28 cellular contexts compared by ENCODE assay signal in the genomic region with DNA sequence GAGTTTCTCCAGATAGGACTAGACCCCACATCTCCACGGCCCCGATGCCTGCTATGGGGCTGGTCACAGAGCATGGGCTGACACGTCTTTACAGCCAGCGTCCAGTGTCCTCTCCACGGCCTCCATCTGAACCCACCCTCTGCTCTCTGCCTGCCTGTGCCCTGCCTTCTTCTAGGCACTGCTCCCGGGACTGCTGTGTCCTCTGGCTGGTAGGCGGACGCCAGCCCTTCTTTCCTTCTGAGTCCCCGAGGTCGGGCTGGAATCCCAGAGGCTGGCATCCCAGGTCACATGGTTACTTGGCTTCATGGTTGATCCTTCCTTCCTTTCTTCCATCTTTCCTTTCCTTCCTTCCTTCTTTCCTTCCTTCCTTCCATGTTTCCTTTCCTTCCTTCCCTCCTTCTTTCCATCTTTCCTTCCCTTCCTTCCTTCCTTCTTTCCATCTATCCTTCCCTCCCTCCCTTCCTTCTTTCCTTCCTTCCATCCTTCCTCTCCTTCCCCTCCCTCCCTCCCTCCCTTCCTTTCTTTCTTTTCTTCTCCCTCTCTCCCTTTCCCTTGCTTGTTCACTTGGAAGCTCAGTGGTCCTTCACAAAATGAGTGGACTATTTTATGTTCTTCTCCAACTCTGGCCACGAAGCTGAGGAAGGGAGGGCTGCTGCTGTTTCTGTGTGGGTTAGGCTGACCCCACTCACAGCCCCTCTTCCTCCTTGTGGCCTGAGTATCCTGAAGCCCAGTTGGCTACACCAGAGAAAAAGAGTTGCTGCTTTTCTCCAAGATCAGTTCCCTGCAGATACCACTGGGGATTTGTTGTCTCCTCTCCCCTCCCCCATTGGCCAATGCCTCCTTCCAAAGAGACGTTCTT.
A peak's percentile ranks its signal among the peaks of the same experiment; 100 is the strongest.
DNase-seq lines count a peak whose midpoint lies in the region; ATAC-seq, FAIRE-seq and TF ChIP-seq lines count a peak whose summit lies in the region.
"Had no signal": no experiment of that assay in that cellular context is flagged by ENCODE, and none has a peak within 500 bp of the region (broad histone marks: within the 10 kb centered on the region; RNA-seq: fewer than 3 reads in every experiment).

No MANE protein-coding gene starts in this region.

- H3K9me3 Mint-ChIP-seq in neural progenitor cell = no peaks in the 10 kb centered on the region
- H3K9me3 Mint-ChIP-seq: activated naive CD4-positive, alpha-beta T cell treated with anti-CD3 and anti-CD28 coated beads, Interleukin-2, amount 10 ng/mL, durations not matched to agents 7 days and 5 days; activated T-helper 1 cell treated with anti-CD3 and anti-CD28 coated beads, Interleukin-12 subunit alpha, Interleukin-12 subunit beta, Interleukin-2, Interleukin-4 antibody, amounts not matched to agents 30 ng/mL and 10 ng/mL and 1 ng/mL, durations not matched to agents 14 hours and 24 hours and 36 hours; CD8-positive, alpha-beta memory T cell had no signal

- no peaks in the 10 kb centered on the region for H3K79me2 ChIP-seq in K562 (ENCODE audit: control insufficient read depth, insufficient read depth, low read length)
- no peaks in the 10 kb centered on the region for H3K79me2 ChIP-seq in neural progenitor cell (ENCODE audit: low read depth)

- H3K27ac ChIP-seq in BLaER1 = peak overlapping the region; percentile 66
- H3K27ac ChIP-seq in K562 (ENCODE audit: extremely low read depth, low read depth, low read length) = no peak overlapping the region
- H3K27ac ChIP-seq in left ventricle myocardium inferior (replicated peaks) = peak overlapping the region; percentile 37
- peak overlapping the region; percentile 23 for H3K27ac ChIP-seq in neural progenitor cell
- H3K27ac ChIP-seq: A549, thoracic aorta had no signal

- peaks cover 63% of the 10 kb centered on the region for H3K4me1 Mint-ChIP-seq in neural progenitor cell
- H3K4me1 Mint-ChIP-seq: activated naive CD4-positive, alpha-beta T cell treated with anti-CD3 and anti-CD28 coated beads, Interleukin-2, amount 10 ng/mL, durations not matched to agents 7 days and 5 days; CD8-positive, alpha-beta memory T cell had no signal

- H3K9me1 ChIP-seq in K562 (ENCODE audit: control insufficient read depth, insufficient read depth, low read length) = no peaks in the 10 kb centered on the region

- in situ Hi-C loops in K562 (cut with MboI) (no loop called here), HAP-1 (cut with MboI; ENCODE audit: low sequenced_read_pairs) (no loop called here)

- TF ChIP-seq CTCF in K562 (IDR thresholded peaks at IDR 0.05 in 2 of 3, conservative IDR thresholded peaks at IDR 0.05 in 1 of 3; ENCODE audit: insufficient read depth in 2 of 3, low read depth in 1 of 3, low read length in 3 of 3) = no peak
- no peak for TF ChIP-seq CTCF in left ventricle myocardium inferior (IDR thresholded peaks at IDR 0.05; ENCODE audit: borderline replicate concordance)
- TF ChIP-seq CTCF in neural progenitor cell (IDR thresholded peaks at IDR 0.05) = no peak

- H3K9ac ChIP-seq in BLaER1 = peak overlapping the region; percentile 34; the same call in 1 of the 2 replicates
- no peak overlapping the region for H3K9ac ChIP-seq in K562 (ENCODE audit: insufficient read depth in 1 of 2, low read depth in 2 of 2, low read length in 2 of 2)
- H3K9ac ChIP-seq in neural progenitor cell = no peak overlapping the region

- H3K27me3 ChIP-seq in BLaER1 (no peaks in the 10 kb centered on the region), K562 (ENCODE audit: control insufficient read depth in 2 of 2, insufficient read depth in 2 of 2, low read length in 2 of 2) (peaks cover 0 to 33% of the 10 kb centered on the region in 2 experiments; a peak in 2 of 5 replicates), left ventricle myocardium inferior (ENCODE audit: low read depth) (no peaks in the 10 kb centered on the region), neural progenitor cell (no peaks in the 10 kb centered on the region), HAP-1 (ENCODE audit: low read depth) (0 out of 2 replicates have a peak, but pooled peaks cover 7% of the 10 kb centered on the region)
- H3K27me3 ChIP-seq: breast epithelium had no signal

- no peak for TF ChIP-seq RAD21 in K562 (CRISPR knock-in tag; conservative IDR thresholded peaks at IDR 0.05 in 1 of 2, IDR thresholded peaks at IDR 0.05 in 1 of 2)

- no peak overlapping the region for H2AFZ ChIP-seq in K562 (ENCODE audit: low read depth, low read length)
- H2AFZ ChIP-seq in neural progenitor cell (replicated peaks) = peak overlapping the region; percentile 93

- POLR2A ChIA-PET in K562 (lab: Yijun Ruan, JAX) = no interaction called here

- H3K4me3 ChIP-seq in BLaER1 (peak overlapping the region; percentile 32; the same call in 1 of the 2 replicates), K562 (no peak overlapping the region), left ventricle myocardium inferior (no peak overlapping the region), neural progenitor cell (no peak overlapping the region), HAP-1 (no peak overlapping the region)
- H3K4me3 ChIP-seq: A549, breast epithelium, thoracic aorta had no signal

- H4K20me1 ChIP-seq in BLaER1 = no peaks in the 10 kb centered on the region
- no peaks in the 10 kb centered on the region for H4K20me1 ChIP-seq in K562 (replicated peaks; ENCODE audit: control insufficient read depth, insufficient read depth, low read length)
- no peaks in the 10 kb centered on the region for H4K20me1 ChIP-seq in neural progenitor cell (ENCODE audit: low read depth)

- TF ChIP-seq POLR2A in K562 (conservative IDR thresholded peaks at IDR 0.05) = no peak

- peak overlapping the region; percentile 75 for H3K4me2 ChIP-seq in BLaER1
- no peak overlapping the region for H3K4me2 ChIP-seq in K562 (ENCODE audit: insufficient read depth, low read length)
- H3K4me2 ChIP-seq in neural progenitor cell = peak overlapping the region; percentile 19
- H3K4me2 ChIP-seq: A549 had no signal

- no peak for TF ChIP-seq EP300 in K562 (IDR thresholded peaks at IDR 0.05; ENCODE audit: low read length)

- peaks cover 53% of the 10 kb centered on the region for H3K4me1 ChIP-seq in BLaER1
- H3K4me1 ChIP-seq in K562 (replicated peaks in 1 of 2; ENCODE audit: control insufficient read depth in 2 of 2, insufficient read depth in 2 of 2, low read length in 2 of 2) = no peaks in the 10 kb centered on the region
- H3K4me1 ChIP-seq in left ventricle myocardium inferior = peaks cover 41% of the 10 kb centered on the region
- H3K4me1 ChIP-seq in neural progenitor cell = peaks cover 51% of the 10 kb centered on the region
- H3K4me1 ChIP-seq in HAP-1 = no peaks in the 10 kb centered on the region
- H3K4me1 ChIP-seq: A549, breast epithelium had no signal

- H3K36me3 ChIP-seq in BLaER1 (no peaks in the 10 kb centered on the region), K562 (ENCODE audit: control insufficient read depth, insufficient read depth, low read length) (no peaks in the 10 kb centered on the region), left ventricle myocardium inferior (no peaks in the 10 kb centered on the region), neural progenitor cell (no peaks in the 10 kb centered on the region), HAP-1 (replicated peaks) (no peaks in the 10 kb centered on the region)
- H3K36me3 ChIP-seq: breast epithelium, thoracic aorta had no signal

- intact Hi-C loops in K562 (cut with micrococcal nuclease) = loop anchor here (10.0 kb wide), 1 partner anchor 121 kb away; no protein-coding TSS in a partner anchor
- intact Hi-C loops in left ventricle myocardium inferior (cut with micrococcal nuclease) = no loop called here

- peak overlapping the region; percentile 85 for H3K27ac Mint-ChIP-seq in neural progenitor cell
- H3K27ac Mint-ChIP-seq: activated naive CD4-positive, alpha-beta T cell treated with anti-CD3 and anti-CD28 coated beads, Interleukin-2, amount 10 ng/mL, durations not matched to agents 7 days and 5 days; activated T-helper 1 cell treated with anti-CD3 and anti-CD28 coated beads, Interleukin-12 subunit alpha, Interleukin-12 subunit beta, Interleukin-2, Interleukin-4 antibody, amounts not matched to agents 30 ng/mL and 10 ng/mL and 1 ng/mL, durations not matched to agents 14 hours and 24 hours and 36 hours; CD8-positive, alpha-beta memory T cell had no signal

- H3K4me3 Mint-ChIP-seq in neural progenitor cell = peak overlapping the region; percentile 3
- H3K4me3 Mint-ChIP-seq: activated naive CD4-positive, alpha-beta T cell treated with anti-CD3 and anti-CD28 coated beads, Interleukin-2, amount 10 ng/mL, durations not matched to agents 7 days and 5 days; activated T-helper 1 cell treated with anti-CD3 and anti-CD28 coated beads, Interleukin-12 subunit alpha, Interleukin-12 subunit beta, Interleukin-2, Interleukin-4 antibody, amounts not matched to agents 30 ng/mL and 10 ng/mL and 1 ng/mL, durations not matched to agents 14 hours and 24 hours and 36 hours; CD8-positive, alpha-beta memory T cell had no signal

- H3F3A ChIP-seq in neural progenitor cell (ENCODE audit: low read depth) = peaks cover 37% of the 10 kb centered on the region

- H3K36me3 Mint-ChIP-seq in neural progenitor cell = no peaks in the 10 kb centered on the region
- H3K36me3 Mint-ChIP-seq: activated naive CD4-positive, alpha-beta T cell treated with anti-CD3 and anti-CD28 coated beads, Interleukin-2, amount 10 ng/mL, durations not matched to agents 7 days and 5 days; CD8-positive, alpha-beta memory T cell had no signal

- H3K9me3 ChIP-seq in BLaER1 = no peaks in the 10 kb centered on the region
- H3K9me3 ChIP-seq in K562 (replicated peaks; ENCODE audit: control insufficient read depth, insufficient read depth, low read depth, low read length) = no peaks in the 10 kb centered on the region
- H3K9me3 ChIP-seq in left ventricle myocardium inferior (replicated peaks) = no peaks in the 10 kb centered on the region
- H3K9me3 ChIP-seq in neural progenitor cell (ENCODE audit: low read depth) = no peaks in the 10 kb centered on the region
- no peaks in the 10 kb centered on the region for H3K9me3 ChIP-seq in HAP-1
- H3K9me3 ChIP-seq: A549, breast epithelium, thoracic aorta had no signal

- BruUV-seq in K562 (replicated peaks; lab: Mats Ljungman, UMichigan) = no TSS peak

- peaks cover 9% of the 10 kb centered on the region for H3K27me3 Mint-ChIP-seq in neural progenitor cell (ENCODE audit: insufficient read depth, low read depth)

- WGBS in K562 (ENCODE audit: insufficient coverage, low coverage, missing lambda C conversion rate) = 4% methylated on average over 9 of the region's 12 CpGs

- no peak for DNase-seq in K562 (ENCODE audit: extremely low read depth in 1 of 4, low spot score in 3 of 4)
- DNase-seq in left ventricle myocardium inferior = peak; percentile 12
- DNase-seq in neural progenitor cell (ENCODE audit: low spot score) = no peak
- DNase-seq in activated CD4-positive, alpha-beta T cell treated with anti-CD3 and anti-CD28 coated beads for 48 hours = no peak
- no peak for DNase-seq in NCI-H510A (lab: John Stamatoyannopoulos, UW)
- no peak for DNase-seq in HAP-1 (ENCODE audit: low spot score in 2 of 2)
- no peak for DNase-seq in NCI-H1417 treated with DMSO at 0.1 percent for 48 hours (lab: John Stamatoyannopoulos, UW)
- DNase-seq: activated CD4-positive, alpha-beta T cell treated with anti-CD3 and anti-CD28 coated beads, Interleukin-2, amount 50 U/mL, for 4 hours; activated CD8-positive, alpha-beta memory T cell treated with anti-CD3 and anti-CD28 coated beads, Interleukin-2, amount 50 U/mL, for 4 hours; activated naive CD4-positive, alpha-beta T cell treated with anti-CD3 and anti-CD28 coated beads, Interleukin-2, amount 10 ng/mL, durations not matched to agents 7 days and 5 days; AML-193; amniotic stem cell; CD8-positive, alpha-beta memory T cell; dermis blood vessel endothelial cell; DMS153; NCI-H1092; NCI-H1930; NCI-H526; occipital lobe; stimulated activated naive CD4-positive, alpha-beta T cell treated with Interleukin-2 at 50 U/mL for 16 hours had no signal

- ATAC-seq in K562 = no peak
- ATAC-seq: Panc1 had no signal

- FAIRE-seq in K562 (lab: Jason Lieb, UNC) = no peak
- FAIRE-seq: A549, H54, keratinocyte had no signal

- CTCF ChIA-PET in K562 (lab: Yijun Ruan, JAX; ENCODE audit: low intra/inter-chr PET ratio) = no interaction called here
